Comparison of ENCODE assay signal across 8 cellular contexts in the genomic region with DNA sequence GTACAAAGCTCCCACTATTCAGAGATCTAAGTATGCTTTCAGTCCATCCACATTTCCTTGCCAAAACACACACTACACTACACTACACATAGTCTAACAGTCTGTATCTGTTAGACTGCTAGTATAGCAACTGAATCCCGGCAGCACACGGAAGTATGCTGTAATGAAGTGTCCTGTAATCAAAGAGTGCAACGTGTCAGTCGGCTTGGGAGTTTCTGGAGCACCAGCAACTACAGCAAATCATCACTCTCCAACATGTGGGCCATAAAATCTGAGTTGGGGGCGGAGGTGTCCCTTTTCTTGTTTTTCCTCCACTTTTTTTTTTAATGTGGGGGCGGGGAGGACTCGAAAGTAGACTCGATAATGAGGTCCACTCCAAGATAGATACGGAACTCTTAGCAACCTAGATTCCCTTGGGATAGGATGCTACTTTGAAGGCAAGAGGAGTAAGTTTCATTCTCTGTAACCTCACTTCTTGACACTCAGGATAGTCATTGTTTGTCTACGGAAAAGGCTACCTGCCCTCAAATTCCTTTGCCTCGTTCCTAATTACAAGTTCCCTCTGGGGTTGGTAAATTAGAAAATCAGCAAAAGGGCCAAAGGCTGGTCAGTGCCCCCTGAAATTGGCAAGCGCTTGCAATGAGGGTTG. TPM values are rescaled to one million over a fixed set of nuclear protein-coding genes. Genes with fewer than 3 reads are reported as not detected.
DNase-seq lines count a peak whose midpoint lies in the region; ATAC-seq and TF ChIP-seq lines count a peak whose summit lies in the region.

No MANE protein-coding gene starts in this region.

- peak; percentile 37 for ATAC-seq in GM21360 (IDR thresholded peaks at IDR 0.05; ENCODE audit: unreplicated experiment)
- peak; percentile 34 for ATAC-seq in HG03558 (IDR thresholded peaks at IDR 0.05; ENCODE audit: extremely low read depth, unreplicated experiment)
- ATAC-seq in body of pancreas, result peak; percentile 77
- peak; percentile 55 for ATAC-seq in stimulated activated effector memory CD8-positive, alpha-beta T cell treated with anti-CD3 and anti-CD28 coated beads, Interleukin-12 subunit alpha, Interleukin-12 subunit beta, amount 100 ng/mL, for 72 hours

- intact Hi-C loops in body of pancreas (cut with DNase I), result no loop called here

- peak; percentile 14 to 24 for TF ChIP-seq POLR2A in Peyer's patch (IDR thresholded peaks at IDR 0.05)
- TF ChIP-seq POLR2A in body of pancreas (IDR thresholded peaks at IDR 0.05), result peak; percentile 28 to 79 (median 67)

- DNase-seq in ELF-1 (ENCODE audit: low read depth, low spot score) (peak; percentile 38), Peyer's patch (peak in 2 of 3 donors; percentile 52 to 69), body of pancreas (peak; percentile 51 to 72 (median 62)), iPS-NIHi11 (ENCODE audit: low spot score) (peak; percentile 19), endothelial cell (ENCODE audit: low spot score) (no peak)
- peak in 1 of 2 donors; percentile 3 for DNase-seq in stimulated activated effector memory CD8-positive, alpha-beta T cell treated with anti-CD3 and anti-CD28 coated beads, Interleukin-12 subunit alpha, Interleukin-12 subunit beta, amount 100 ng/mL, for 72 hours (ENCODE audit: low spot score in 2 of 2)

- 0% methylated on average over 12 of the region's 12 CpGs for WGBS in body of pancreas, 2 donors

- H3K27ac ChIP-seq in Peyer's patch (peak overlapping the region; percentile 77 to 87 (median 82)), body of pancreas (peak overlapping the region; percentile 63 to 90 (median 82))

- TF ChIP-seq CTCF in Peyer's patch (IDR thresholded peaks at IDR 0.05), result no peak
- no peak for TF ChIP-seq CTCF in body of pancreas (IDR thresholded peaks at IDR 0.05)
- TF ChIP-seq CTCF in endothelial cell (IDR thresholded peaks at IDR 0.05; ENCODE audit: unreplicated experiment), result no peak

- H3K27ac Mint-ChIP-seq in stimulated activated effector memory CD8-positive, alpha-beta T cell treated with anti-CD3 and anti-CD28 coated beads, Interleukin-12 subunit alpha, Interleukin-12 subunit beta, amount 100 ng/mL, for 72 hours, result no peak overlapping the region
- H3K27ac Mint-ChIP-seq in endothelial cell (ENCODE audit: unreplicated experiment), result no peak overlapping the region

- H3K4me3 Mint-ChIP-seq in stimulated activated effector memory CD8-positive, alpha-beta T cell treated with anti-CD3 and anti-CD28 coated beads, Interleukin-12 subunit alpha, Interleukin-12 subunit beta, amount 100 ng/mL, for 72 hours, result no peak overlapping the region
- no peak overlapping the region for H3K4me3 Mint-ChIP-seq in endothelial cell (ENCODE audit: unreplicated experiment)

- peak overlapping the region; percentile 80 to 97 (median 94) for H3K4me3 ChIP-seq in Peyer's patch
- peak overlapping the region; percentile 65 to 71 for H3K4me3 ChIP-seq in body of pancreas

- H3K4me1 ChIP-seq in Peyer's patch (peaks cover 0 to 14% (median 3%) of the 10 kb centered on the region in 4 donors), body of pancreas (peaks cover 21% of the 10 kb centered on the region)

- H3K9me3 ChIP-seq in Peyer's patch (no peaks in the 10 kb centered on the region), body of pancreas (no peaks in the 10 kb centered on the region)

- peaks cover 4% of the 10 kb centered on the region for H3K36me3 Mint-ChIP-seq in stimulated activated effector memory CD8-positive, alpha-beta T cell treated with anti-CD3 and anti-CD28 coated beads, Interleukin-12 subunit alpha, Interleukin-12 subunit beta, amount 100 ng/mL, for 72 hours
- no peaks in the 10 kb centered on the region for H3K36me3 Mint-ChIP-seq in endothelial cell (ENCODE audit: low read depth, unreplicated experiment)

- H3K36me3 ChIP-seq in Peyer's patch, result no peaks in the 10 kb centered on the region
- no peaks in the 10 kb centered on the region for H3K36me3 ChIP-seq in body of pancreas (replicated peaks in 1 of 2; ENCODE audit: insufficient read depth in 1 of 2, low read depth in 2 of 2)

- H3K27me3 Mint-ChIP-seq in endothelial cell (ENCODE audit: unreplicated experiment), result no peaks in the 10 kb centered on the region

- no peaks in the 10 kb centered on the region for H3K27me3 ChIP-seq in Peyer's patch
- no peaks in the 10 kb centered on the region for H3K27me3 ChIP-seq in body of pancreas

- H3K4me1 Mint-ChIP-seq in stimulated activated effector memory CD8-positive, alpha-beta T cell treated with anti-CD3 and anti-CD28 coated beads, Interleukin-12 subunit alpha, Interleukin-12 subunit beta, amount 100 ng/mL, for 72 hours, result peaks cover 20% of the 10 kb centered on the region
- H3K4me1 Mint-ChIP-seq in endothelial cell (ENCODE audit: unreplicated experiment), result peaks cover 7% of the 10 kb centered on the region

- H3K9me3 Mint-ChIP-seq in stimulated activated effector memory CD8-positive, alpha-beta T cell treated with anti-CD3 and anti-CD28 coated beads, Interleukin-12 subunit alpha, Interleukin-12 subunit beta, amount 100 ng/mL, for 72 hours, result no peaks in the 10 kb centered on the region
- H3K9me3 Mint-ChIP-seq in endothelial cell (ENCODE audit: unreplicated experiment), result no peaks in the 10 kb centered on the region

RNA-seq across cellular contexts. Expression of a gene that starts 0.7 kb away (rescaled TPM):
- 10 to 100 TPM; 12.9 to 28.1 (median 19.5) TPM for total RNA-seq in Peyer's patch
- 10 to 100 TPM; 10.4 to 13.5 TPM for total RNA-seq in body of pancreas
- total RNA-seq in endothelial cell (ENCODE audit: unreplicated experiment), result 11.8 TPM
